1 cellular context compared by ENCODE assay signal in genomic region chr17:47896672-47897490, GRCh38.
TF ChIP-seq lines count a peak whose summit lies in the region.

No MANE protein-coding gene starts in this region.

TF ChIP-seq in HepG2, 621 proteins besides CTCF, POLR2A, EP300 and RAD21 (continued from another document and continues in another):
- TF ChIP-seq RNF219 (CRISPR knock-in tag; IDR thresholded peaks at IDR 0.05): no peak
- no peak for TF ChIP-seq TARDBP (CRISPR knock-in tag; IDR thresholded peaks at IDR 0.05)
- TF ChIP-seq ZKSCAN8 (CRISPR knock-in tag; IDR thresholded peaks at IDR 0.05; ENCODE audit: borderline replicate concordance): no peak
- TF ChIP-seq PAXIP1 (CRISPR knock-in tag; conservative IDR thresholded peaks at IDR 0.05): no peak
- peak; percentile 4 for TF ChIP-seq HNRNPLL (IDR thresholded peaks at IDR 0.05; ENCODE audit: low read depth, low read length, poor library complexity, severe bottlenecking)
- TF ChIP-seq EHMT2 (IDR thresholded peaks at IDR 0.05; ENCODE audit: borderline replicate concordance, low read depth, low read length): no peak
- TF ChIP-seq PLSCR1 (CRISPR knock-in tag; IDR thresholded peaks at IDR 0.05; ENCODE audit: borderline replicate concordance): no peak
- TF ChIP-seq GRHL1 (CRISPR knock-in tag; conservative IDR thresholded peaks at IDR 0.05): no peak
- no peak for TF ChIP-seq TAF15 (IDR thresholded peaks at IDR 0.05; ENCODE audit: low read depth, low read length, poor library complexity, severe bottlenecking)
- no peak for TF ChIP-seq NR1H2 (CRISPR knock-in tag; IDR thresholded peaks at IDR 0.05; ENCODE audit: borderline replicate concordance, low read depth)
- no peak for TF ChIP-seq NFIC (IDR thresholded peaks at IDR 0.05; ENCODE audit: low read length)
- peak; percentile 5 for TF ChIP-seq XRCC5 (optimal IDR thresholded peaks at IDR 0.05; ENCODE audit: low read length)
- no peak for TF ChIP-seq ZMYM4 (CRISPR knock-in tag; IDR thresholded peaks at IDR 0.05)
- no peak; the same call in 1 of the 2 replicates for TF ChIP-seq TFDP1 (CRISPR knock-in tag; IDR thresholded peaks at IDR 0.05; ENCODE audit: borderline replicate concordance)
- no peak for TF ChIP-seq DRAP1 (CRISPR knock-in tag; IDR thresholded peaks at IDR 0.05)
- TF ChIP-seq HDAC6 (IDR thresholded peaks at IDR 0.05; ENCODE audit: low read depth, low read length): no peak
- TF ChIP-seq HES4 (CRISPR knock-in tag; IDR thresholded peaks at IDR 0.05; ENCODE audit: borderline replicate concordance): no peak; the same call in 1 of the 2 replicates
- no peak for TF ChIP-seq CENPX (CRISPR knock-in tag; IDR thresholded peaks at IDR 0.05)
- peak; percentile 79; the same call in 1 of the 2 replicates for TF ChIP-seq ZNF136 (CRISPR knock-in tag; IDR thresholded peaks at IDR 0.05; ENCODE audit: low read depth)
- no peak for TF ChIP-seq ZNF441 (CRISPR knock-in tag; IDR thresholded peaks at IDR 0.05; ENCODE audit: borderline replicate concordance)
- no peak for TF ChIP-seq ZNF296 (CRISPR knock-in tag; conservative IDR thresholded peaks at IDR 0.05)
- no peak for TF ChIP-seq NFATC3 (CRISPR knock-in tag; IDR thresholded peaks at IDR 0.05)
- TF ChIP-seq SAP130 (CRISPR knock-in tag; IDR thresholded peaks at IDR 0.05; ENCODE audit: low read depth): peak; percentile 8
- TF ChIP-seq RORA (CRISPR knock-in tag; IDR thresholded peaks at IDR 0.05): no peak
- peak; percentile 40; the same call in 1 of the 2 replicates for TF ChIP-seq CBX5 (CRISPR knock-in tag; IDR thresholded peaks at IDR 0.05; ENCODE audit: borderline replicate concordance)
- no peak for TF ChIP-seq ZBTB7B (CRISPR knock-in tag; IDR thresholded peaks at IDR 0.05)
- TF ChIP-seq IRF2 (CRISPR knock-in tag; IDR thresholded peaks at IDR 0.05): 0 out of 2 replicates have a peak, but pooled peaks have one; percentile 5
- peak; percentile 17; the same call in 1 of the 2 replicates for TF ChIP-seq HIC2 (CRISPR knock-in tag; IDR thresholded peaks at IDR 0.05; ENCODE audit: low read depth)
- TF ChIP-seq ZUFSP (CRISPR knock-in tag; IDR thresholded peaks at IDR 0.05; ENCODE audit: borderline replicate concordance): no peak; the same call in 1 of the 2 replicates
- peak; percentile 52; the same call in 1 of the 2 replicates for TF ChIP-seq ZNF782 (CRISPR knock-in tag; IDR thresholded peaks at IDR 0.05; ENCODE audit: borderline replicate concordance)
- TF ChIP-seq SP1 (IDR thresholded peaks at IDR 0.05): no peak
- no peak for TF ChIP-seq SP1 (CRISPR knock-in tag; IDR thresholded peaks at IDR 0.05)
- TF ChIP-seq ATF5 (CRISPR knock-in tag; IDR thresholded peaks at IDR 0.05; ENCODE audit: low read depth): no peak
- 0 out of 2 replicates have a peak, but pooled peaks have one; percentile 69 for TF ChIP-seq ZNF569 (CRISPR knock-in tag; IDR thresholded peaks at IDR 0.05; ENCODE audit: borderline replicate concordance)
- TF ChIP-seq ZNF800 (CRISPR knock-in tag; IDR thresholded peaks at IDR 0.05): no peak
- no peak for TF ChIP-seq SSRP1 (CRISPR knock-in tag; IDR thresholded peaks at IDR 0.05)
- TF ChIP-seq YY1 (IDR thresholded peaks at IDR 0.05; ENCODE audit: insufficient read depth, insufficient replicate concordance, low read depth, low read length): no peak
- 0 out of 2 replicates have a peak, but pooled peaks have one; percentile 23 for TF ChIP-seq ZNF317 (CRISPR knock-in tag; IDR thresholded peaks at IDR 0.05)
- no peak for TF ChIP-seq SMC3 (IDR thresholded peaks at IDR 0.05; ENCODE audit: low read length)
- no peak for TF ChIP-seq ZNF263 (CRISPR knock-in tag; IDR thresholded peaks at IDR 0.05)
- no peak for TF ChIP-seq CBX2 (IDR thresholded peaks at IDR 0.05; ENCODE audit: low read depth, low read length)
- no peak for TF ChIP-seq CBX2 (CRISPR knock-in tag; IDR thresholded peaks at IDR 0.05; ENCODE audit: low read depth)
- no peak for TF ChIP-seq BRD4 (CRISPR knock-in tag; IDR thresholded peaks at IDR 0.05)
- TF ChIP-seq KDM5A (IDR thresholded peaks at IDR 0.05; ENCODE audit: borderline replicate concordance, low read length): peak; percentile 56; the same call in 1 of the 2 replicates
- no peak for TF ChIP-seq TOPORS (CRISPR knock-in tag; IDR thresholded peaks at IDR 0.05)
- no peak for TF ChIP-seq ZNF597 (CRISPR knock-in tag; IDR thresholded peaks at IDR 0.05)
- TF ChIP-seq SRF (IDR thresholded peaks at IDR 0.05; ENCODE audit: low read depth, low read length): no peak
- no peak for TF ChIP-seq MBNL3 (CRISPR knock-in tag; conservative IDR thresholded peaks at IDR 0.05)
- TF ChIP-seq ZNF660 (CRISPR knock-in tag; IDR thresholded peaks at IDR 0.05; ENCODE audit: borderline replicate concordance, low read depth): no peak
- TF ChIP-seq RBM22 (optimal IDR thresholded peaks at IDR 0.05; ENCODE audit: low read length): no peak
- TF ChIP-seq ZFP36 (IDR thresholded peaks at IDR 0.05; ENCODE audit: borderline replicate concordance, low read depth, low read length, partially characterized antibody): no peak
